ENCODE assay signal across 12 cellular contexts in the genomic region with DNA sequence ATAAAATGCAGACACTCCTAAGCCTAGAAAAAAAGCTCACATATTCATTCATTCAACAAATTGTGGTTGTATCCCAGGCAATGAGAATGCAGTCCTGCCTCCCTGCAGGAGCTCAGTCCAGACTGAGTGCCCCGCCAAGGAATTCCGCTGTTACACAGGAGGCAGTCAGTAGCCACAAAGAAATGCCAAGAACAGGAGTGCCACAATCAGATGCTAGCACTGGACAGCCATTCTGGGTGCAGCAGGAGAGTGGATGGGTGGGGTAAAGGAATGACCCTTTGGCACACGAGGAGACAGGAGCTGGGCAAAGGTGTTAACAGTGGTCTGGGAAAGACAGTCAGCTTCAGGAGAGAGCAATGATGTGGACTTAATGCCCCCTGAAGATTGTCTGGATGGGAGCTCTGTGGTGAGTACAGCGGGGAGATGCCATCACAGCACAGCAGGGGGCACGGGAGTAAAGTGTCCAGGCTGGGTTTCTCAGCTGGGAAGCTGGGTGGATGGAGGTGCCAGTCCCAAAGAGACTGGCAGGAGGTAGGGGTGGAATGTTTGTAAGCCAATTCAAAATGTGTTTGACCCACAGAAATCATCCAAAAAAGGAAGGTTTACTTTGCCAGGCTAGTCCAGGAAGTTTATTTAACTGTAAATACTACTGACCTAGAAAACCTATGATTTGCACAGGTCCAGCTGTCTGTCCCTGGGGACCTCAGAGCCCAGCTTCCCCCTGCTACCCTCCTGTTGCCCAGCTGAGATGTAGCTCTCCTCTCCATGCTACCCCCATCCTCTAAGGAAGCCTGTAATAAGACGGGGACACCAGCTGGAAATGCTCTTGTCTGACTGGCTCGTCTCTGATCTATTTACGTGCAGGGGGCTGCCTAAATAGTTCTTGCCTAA.
DNase-seq lines count a peak whose midpoint lies in the region; ATAC-seq, FAIRE-seq and TF ChIP-seq lines count a peak whose summit lies in the region.
"Had no signal": no experiment of that assay in that cellular context is flagged by ENCODE, and none has a peak within 500 bp of the region (broad histone marks: within the 10 kb centered on the region; RNA-seq: fewer than 3 reads in every experiment).

No MANE protein-coding gene starts in this region.

- CTCF ChIA-PET in OCI-LY7 (lab: Charles Lee; ENCODE audit: unreplicated experiment) = no interaction called here

- H3K79me2 ChIP-seq in OCI-LY7 (ENCODE audit: insufficient read depth, low read depth, low read length) = no peaks in the 10 kb centered on the region

- H3K27me3 Mint-ChIP-seq in endothelial cell (ENCODE audit: unreplicated experiment) = peaks cover 2% of the 10 kb centered on the region

- 0 out of 2 replicates have a peak, but pooled peaks have one; percentile 15 for TF ChIP-seq CTCF in OCI-LY7 (conservative IDR thresholded peaks at IDR 0.05; ENCODE audit: low read length)
- TF ChIP-seq CTCF in endothelial cell (IDR thresholded peaks at IDR 0.05; ENCODE audit: unreplicated experiment) = no peak
- TF ChIP-seq CTCF in pancreas (IDR thresholded peaks at IDR 0.05) = no peak

- no peak overlapping the region for H3K4me3 ChIP-seq in OCI-LY7 (ENCODE audit: low read depth, low read length, poor library complexity, severe bottlenecking)
- H3K4me3 ChIP-seq in pancreas = no peak overlapping the region

- peaks cover 15% of the 10 kb centered on the region for H3K36me3 Mint-ChIP-seq in endothelial cell (ENCODE audit: low read depth, unreplicated experiment)

- H3K9me2 ChIP-seq in OCI-LY7 (ENCODE audit: insufficient read depth, low read length) = no peaks in the 10 kb centered on the region

- H2AFZ ChIP-seq in OCI-LY7 (ENCODE audit: low read length) = no peak overlapping the region

- POLR2A ChIA-PET in OCI-LY7 (lab: Charles Lee) = interaction anchor here (0.6 to 1.4 kb wide), 9 partner anchors 8 to 240 kb away, joined by 3 to 6 read pairs (median 3); a partner anchor contains a TSS

- peaks cover 22% of the 10 kb centered on the region; the same call in 1 of the 2 replicates for H4K20me1 ChIP-seq in OCI-LY7 (ENCODE audit: insufficient read depth, low read length)

- 73% methylated on average over 8 of the region's 8 CpGs for WGBS in pancreas, 2 donors

- in situ Hi-C loops in G401 (cut with HindIII; ENCODE audit: low sequenced_read_pairs) = no loop called here

- peaks cover 44% of the 10 kb centered on the region for H3K4me1 Mint-ChIP-seq in endothelial cell (ENCODE audit: unreplicated experiment)

- H3K9me3 ChIP-seq in OCI-LY7 (ENCODE audit: low read length) = no peaks in the 10 kb centered on the region
- H3K9me3 ChIP-seq in pancreas = no peaks in the 10 kb centered on the region

- H3K27ac ChIP-seq in OCI-LY7 (ENCODE audit: low read depth, low read length, poor library complexity, severe bottlenecking) (no peak overlapping the region), pancreas (no peak overlapping the region)

- peak overlapping the region; percentile 44 for H3K27ac Mint-ChIP-seq in endothelial cell (ENCODE audit: unreplicated experiment)

- ATAC-seq in pancreas = peak; percentile 36 to 75 (median 44)

- H3K27me3 ChIP-seq in pancreas = no peaks in the 10 kb centered on the region

- peak overlapping the region; percentile 58 for H3K4me2 ChIP-seq in OCI-LY7 (ENCODE audit: low read length)

- FAIRE-seq in pancreas (lab: Jason Lieb, UNC) = no peak

- no peaks in the 10 kb centered on the region for H3K9me3 Mint-ChIP-seq in endothelial cell (ENCODE audit: unreplicated experiment)

- no peak overlapping the region for H3K4me3 Mint-ChIP-seq in endothelial cell (ENCODE audit: unreplicated experiment)

- peak; percentile 77 for DNase-seq in G401 (ENCODE audit: low spot score)
- DNase-seq in OCI-LY7 (ENCODE audit: low spot score) = no peak
- no peak for DNase-seq in endothelial cell (ENCODE audit: low spot score)
- no peak for DNase-seq in pancreas
- DNase-seq in NCI-H2196 (lab: John Stamatoyannopoulos, UW; ENCODE audit: unreplicated experiment) = no peak
- no peak for DNase-seq in HPDE6-E6E7 (ENCODE audit: extremely low spot score)
- no peak for DNase-seq in NCI-H345 (lab: John Stamatoyannopoulos, UW)
- DNase-seq in NCI-H187 treated with DMSO at 0.1 percent for 48 hours (lab: John Stamatoyannopoulos, UW) = no peak
- DNase-seq: DMS79, foreskin fibroblast, NCI-H446 treated with DMSO at 0.1 percent for 48 hours, SW 1271 had no signal

- H3K4me1 ChIP-seq in OCI-LY7 (ENCODE audit: insufficient read depth, low read length, poor library complexity, severe bottlenecking) = peaks cover 31% of the 10 kb centered on the region
- H3K4me1 ChIP-seq in pancreas = peaks cover 0 to 6% (median 0%) of the 10 kb centered on the region in 3 donors

- H3K36me3 ChIP-seq in OCI-LY7 (ENCODE audit: insufficient read depth, low read length) (peaks cover 4% of the 10 kb centered on the region; the same call in 1 of the 2 replicates), pancreas (no peaks in the 10 kb centered on the region)

- intact Hi-C loops in OCI-LY7 (cut with micrococcal nuclease; ENCODE audit: unreplicated experiment) = loop anchor here (5.0 kb wide), 1 partner anchor 75 kb away; no protein-coding TSS in a partner anchor
- intact Hi-C loops in pancreas (cut with DNase I) = no loop called here

- BruUV-seq in OCI-LY7 (replicated peaks; lab: Mats Ljungman, UMichigan) = no TSS peak
